9 cellular contexts compared by ENCODE assay signal in the genomic region with DNA sequence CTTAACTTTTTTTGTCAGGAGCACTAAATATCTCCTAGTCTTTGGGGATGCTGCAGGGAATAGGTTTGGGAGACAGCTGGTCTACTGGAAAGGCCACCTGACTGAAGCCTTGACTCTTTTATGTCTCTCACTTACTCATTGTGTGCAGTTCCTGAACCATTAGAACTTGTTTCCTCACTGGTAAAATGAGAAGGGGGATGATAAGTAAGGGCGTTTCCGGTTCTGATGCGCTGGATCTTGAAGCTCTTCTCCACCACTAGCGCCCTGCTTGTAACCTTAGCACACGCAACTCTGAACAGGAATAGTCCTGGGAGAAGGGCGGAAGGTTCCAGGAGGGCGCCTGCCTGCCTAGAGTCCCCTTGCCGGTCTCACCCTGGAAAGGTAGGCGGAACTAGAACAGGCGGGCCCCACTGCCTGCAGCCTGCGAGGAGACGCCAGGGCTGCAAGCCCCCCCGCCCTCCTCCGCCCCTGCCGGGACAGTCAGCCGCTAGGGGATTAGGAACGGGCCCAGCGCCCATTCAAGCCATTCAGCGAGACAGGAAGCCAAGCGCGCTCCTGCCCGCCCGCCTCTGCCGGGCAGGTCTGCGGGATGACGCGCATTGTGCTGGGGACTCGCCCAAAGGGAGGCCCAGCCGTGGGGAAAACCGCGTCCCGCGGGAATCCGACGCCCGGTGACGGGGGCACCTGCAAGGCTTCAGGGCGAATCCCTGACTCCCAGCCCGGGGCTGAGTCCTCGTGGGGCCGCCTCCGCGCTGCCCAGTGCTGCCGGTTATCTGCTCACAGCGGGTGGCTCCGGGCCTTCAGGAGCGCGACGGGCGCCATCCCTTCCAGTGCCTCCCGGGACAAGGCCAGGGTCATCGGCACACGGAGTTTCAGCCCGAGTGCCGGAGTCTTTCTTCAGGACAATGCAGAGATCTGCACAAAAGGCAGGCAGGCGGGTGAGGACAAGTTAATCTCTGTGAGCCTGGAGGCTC. TPM values are rescaled to one million over a fixed set of nuclear protein-coding genes. Genes with fewer than 3 reads are reported as not detected.
DNase-seq lines count a peak whose midpoint lies in the region; ATAC-seq, FAIRE-seq and TF ChIP-seq lines count a peak whose summit lies in the region.
"Had no signal": no experiment of that assay in that cellular context is flagged by ENCODE, and none has a peak within 500 bp of the region (broad histone marks: within the 10 kb centered on the region; RNA-seq: fewer than 3 reads in every experiment).

No MANE protein-coding gene starts in this region.

- TF ChIP-seq POLR2A in right lobe of liver (IDR thresholded peaks at IDR 0.05) (no peak), H54 (IDR thresholded peaks at IDR 0.05; ENCODE audit: low read depth, low read length) (no peak)

- peaks cover 61% of the 10 kb centered on the region for H3K27me3 Mint-ChIP-seq in activated B cell treated with CpG ODN at 0.5 μM for 24 hours

- peaks cover 4% of the 10 kb centered on the region for H3K9me3 ChIP-seq in AG04450 (ENCODE audit: control insufficient read depth, insufficient read depth, low read length)
- no peaks in the 10 kb centered on the region for H3K9me3 ChIP-seq in right lobe of liver

- H3K27me3 ChIP-seq in AG04450 (ENCODE audit: control insufficient read depth, insufficient read depth, low read length): peaks cover 22% of the 10 kb centered on the region
- no peaks in the 10 kb centered on the region for H3K27me3 ChIP-seq in right lobe of liver

- no peak for FAIRE-seq in H54 (lab: Jason Lieb, UNC)
- FAIRE-seq: colon had no signal

- H3K4me1 Mint-ChIP-seq in activated B cell treated with CpG ODN at 0.5 μM for 24 hours: peaks cover 8% of the 10 kb centered on the region

- H3K27ac ChIP-seq in AG04450 (ENCODE audit: low read depth, low read length) (no peak overlapping the region), right lobe of liver (no peak overlapping the region)

- peak overlapping the region; percentile 57 for H3K4me3 Mint-ChIP-seq in activated B cell treated with CpG ODN at 0.5 μM for 24 hours

- POLR2A ChIA-PET in AG04450 (lab: Yijun Ruan, JAX) (no interaction called here), activated B cell treated with CpG ODN at 0.5 μM for 24 hours (lab: Charles Lee) (interaction anchor here (0.7 kb wide), 1 partner anchor 218 kb away, joined by 4 read pairs; no protein-coding TSS in a partner anchor)

- whole genome bisulfite sequencing in right lobe of liver (ENCODE audit: insufficient coverage, low coverage, low lambda C conversion rate, missing lambda C conversion rate): 0% methylated on average over 4 of the region's 56 CpGs

- H3K4me1 ChIP-seq in right lobe of liver: no peaks in the 10 kb centered on the region

- no peaks in the 10 kb centered on the region for H3K36me3 ChIP-seq in right lobe of liver

- H3K36me3 Mint-ChIP-seq in activated B cell treated with CpG ODN at 0.5 μM for 24 hours (ENCODE audit: low read depth): no peaks in the 10 kb centered on the region

- peak overlapping the region; percentile 44 for H3K4me3 ChIP-seq in AG04450 (ENCODE audit: low read depth, low read length)
- peak overlapping the region; percentile 12 to 35 (median 26) for H3K4me3 ChIP-seq in right lobe of liver

- ATAC-seq in activated B cell treated with CpG ODN at 0.5 μM for 24 hours (ENCODE audit: low read depth) (peak; percentile 67), right lobe of liver (peak; percentile 79 to 95 (median 88))

- intact Hi-C loops in activated B cell treated with CpG ODN at 0.5 μM for 24 hours (cut with micrococcal nuclease): no loop called here
- intact Hi-C loops in right lobe of liver (cut with DNase I): no loop called here

- H3K27ac Mint-ChIP-seq in activated B cell treated with CpG ODN at 0.5 μM for 24 hours: no peak overlapping the region

- TF ChIP-seq CTCF in AG04450 (IDR thresholded peaks at IDR 0.05; ENCODE audit: low read depth, low read length): peak; percentile 18; the same call in 1 of the 2 replicates
- TF ChIP-seq CTCF in activated B cell treated with CpG ODN at 0.5 μM for 24 hours (IDR thresholded peaks at IDR 0.05): no peak
- peak in 1 of 4 donors; percentile 13 for TF ChIP-seq CTCF in right lobe of liver (IDR thresholded peaks at IDR 0.05)

- CTCF ChIA-PET in AG04450 (lab: Charles Lee) (no interaction called here), activated B cell treated with CpG ODN at 0.5 μM for 24 hours (lab: Charles Lee) (no interaction called here)

- no peak for DNase-seq in AG04450 (ENCODE audit: low read depth, low spot score)
- DNase-seq in HCEC 1CT: peak; percentile 43
- DNase-seq in activated B cell treated with CpG ODN at 0.5 μM for 24 hours: peak; percentile 31
- peak; percentile 2 to 45 for DNase-seq in dermis microvascular lymphatic vessel endothelial cell (ENCODE audit: low read depth in 2 of 2)
- peak; percentile 54 to 64 (median 59) for DNase-seq in right lobe of liver
- DNase-seq in stimulated activated CD4-positive, alpha-beta T cell treated with anti-CD3 and anti-CD28 coated beads, TNF-alpha, amount 100 ng/mL, for 48 hours (ENCODE audit: low read depth in 3 of 3): peak; percentile 8 to 18 (median 13)
- DNase-seq in cortex of kidney (lab: John Stamatoyannopoulos, UW): no peak
- no peak for DNase-seq in H54 (ENCODE audit: insufficient read length, low spot score)

- H3K9me3 Mint-ChIP-seq in activated B cell treated with CpG ODN at 0.5 μM for 24 hours: peaks cover 2% of the 10 kb centered on the region

RNA-seq across cellular contexts. Expression of a gene that starts 44.0 kb away (rescaled TPM):
- 3.5 and 4.7 TPM in 2 replicates for polyA plus RNA-seq in AG04450 (2011; rRNA removed)
- polyA minus RNA-seq in AG04450 (2011; rRNA and poly(A)+ RNA removed): 1.6 and 2.7 TPM in 2 replicates
- total RNA-seq in activated B cell treated with CpG ODN at 0.5 μM for 24 hours (14.4 and 18.1 TPM in 2 replicates), dermis microvascular lymphatic vessel endothelial cell (6.3 and 7.2 TPM in 2 replicates), right lobe of liver (1 to 10 TPM; 4.4 to 9.0 (median 6.7) TPM)

Comparison
In these comparisons a context has a peak if more than half of its experiments do, and no peak if none do; other contexts are left out.
1. DNase-seq: peak in HCEC 1CT (single experiment), activated B cell treated with CpG ODN at 0.5 μM for 24 hours (single experiment), dermis microvascular lymphatic vessel endothelial cell (2 of 2), right lobe of liver (3 of 3) and stimulated activated CD4-positive, alpha-beta T cell treated with anti-CD3 and anti-CD28 coated beads, TNF-alpha, amount 100 ng/mL, for 48 hours (3 of 3); none in AG04450 (single experiment), cortex of kidney (single experiment) and H54 (single experiment).